In genomic region chr1:94304553-94304952, GRCh38 we compare ENCODE assay signal across 2 cellular contexts.
TF ChIP-seq lines count a peak whose summit lies in the region.

No MANE protein-coding gene starts in this region.

TF ChIP-seq in HCT116, 20 proteins besides CTCF, POLR2A, EP300 and RAD21:
- TF ChIP-seq ELF1 (IDR thresholded peaks at IDR 0.05; ENCODE audit: borderline replicate concordance, low read depth) (no peak), ATF3 (IDR thresholded peaks at IDR 0.05) (no peak), REST (IDR thresholded peaks at IDR 0.05; ENCODE audit: low read depth) (no peak), CEBPB (IDR thresholded peaks at IDR 0.05; ENCODE audit: low read depth) (0 out of 2 replicates have a peak, but pooled peaks have one; percentile 17), YY1 (IDR thresholded peaks at IDR 0.05; ENCODE audit: extremely low read depth, insufficient replicate concordance, low read depth, low read length) (no peak), ZBTB33 (IDR thresholded peaks at IDR 0.05; ENCODE audit: extremely low read depth, insufficient replicate concordance, low read length) (no peak), POLR2AphosphoS5 (IDR thresholded peaks at IDR 0.05; ENCODE audit: low read depth, low read length) (no peak), SRF (IDR thresholded peaks at IDR 0.05; ENCODE audit: low read depth) (peak; percentile 25; the same call in 1 of the 2 replicates), CBX3 (IDR thresholded peaks at IDR 0.05; ENCODE audit: low read depth) (peak; percentile 6; the same call in 1 of the 2 replicates), TCF7L2 (IDR thresholded peaks at IDR 0.05; ENCODE audit: borderline replicate concordance, extremely low read depth, insufficient read depth, insufficient read length) (no peak), FOSL1 (IDR thresholded peaks at IDR 0.05; ENCODE audit: low read depth) (peak; percentile 55; the same call in 1 of the 2 replicates), JUND (IDR thresholded peaks at IDR 0.05) (peak; percentile 35), SP1 (IDR thresholded peaks at IDR 0.05; ENCODE audit: low read depth) (peak; percentile 25; the same call in 1 of the 2 replicates)

TF ChIP-seq in endothelial cell of umbilical vein, 7 proteins besides CTCF, POLR2A, EP300 and RAD21:
- TF ChIP-seq MAX (IDR thresholded peaks at IDR 0.05; ENCODE audit: insufficient read depth, insufficient read length) = no peak
- no peak for TF ChIP-seq MYC (IDR thresholded peaks at IDR 0.05; ENCODE audit: low read depth, low read length)
- no peak for TF ChIP-seq POLR2AphosphoS5 (IDR thresholded peaks at IDR 0.05; ENCODE audit: insufficient read depth, low read depth, low read length)
- peak; percentile 91 for TF ChIP-seq FOS (IDR thresholded peaks at IDR 0.05; ENCODE audit: borderline replicate concordance, insufficient read depth, low read length)
- TF ChIP-seq EZH2 (IDR thresholded peaks at IDR 0.05; ENCODE audit: borderline replicate concordance, low read depth, low read length, severe bottlenecking) = no peak
- TF ChIP-seq GATA2 (IDR thresholded peaks at IDR 0.05; ENCODE audit: insufficient read depth, insufficient read length, low read depth, low read length) = peak; percentile 16
- TF ChIP-seq JUN (IDR thresholded peaks at IDR 0.05; ENCODE audit: borderline replicate concordance, insufficient read depth, insufficient read length, low read depth) = peak; percentile 78
